Comparison of ENCODE assay signal across 8 cellular contexts in genomic region chr6:89829591-89830384, GRCh38. TPM values are rescaled to one million over a fixed set of nuclear protein-coding genes. Genes with fewer than 3 reads are reported as not detected.
A peak's percentile ranks its signal among the peaks of the same experiment; 100 is the strongest.
DNase-seq lines count a peak whose midpoint lies in the region; ATAC-seq and TF ChIP-seq lines count a peak whose summit lies in the region.

TSS of gene CASP8AP2 (plus strand) at chr6:89829880.

- peak within 1 kb of the TSS; percentile 86 to 98 (median 97) for H3K4me3 ChIP-seq in right lobe of liver

- H3K27me3 ChIP-seq in right lobe of liver: no peaks in the 10 kb centered on the region

- TF ChIP-seq CTCF in C4-2B (conservative IDR thresholded peaks at IDR 0.05) (no peak), right lobe of liver (IDR thresholded peaks at IDR 0.05) (no peak)

- no peaks in the 10 kb centered on the region for H3K9me3 ChIP-seq in right lobe of liver

- H3K27ac ChIP-seq in C4-2B: peak within 1 kb of the TSS; percentile 72
- peak within 1 kb of the TSS; percentile 74 to 79 (median 75) for H3K27ac ChIP-seq in right lobe of liver

- no peaks in the 10 kb centered on the region for H3K36me3 ChIP-seq in right lobe of liver

- intact Hi-C loops in right lobe of liver (cut with DNase I): no loop called here

- peak; percentile 49 for TF ChIP-seq POLR2A in right lobe of liver (IDR thresholded peaks at IDR 0.05)

- peak; percentile 100 for DNase-seq in NCI-H774 (lab: John Stamatoyannopoulos, UW)
- DNase-seq in activated CD4-positive, alpha-beta T cell treated with anti-CD3 and anti-CD28 coated beads, Interleukin-2, amount 50 U/mL, for 4 hours: peak; percentile 95
- peak; percentile 95 to 99 for DNase-seq in dermis microvascular lymphatic vessel endothelial cell (ENCODE audit: low read depth in 2 of 2)
- DNase-seq in right lobe of liver: peak; percentile 93 to 96 (median 95)
- DNase-seq in stimulated activated CD4-positive, alpha-beta T cell treated with anti-CD3 and anti-CD28 coated beads, Interleukin-4, amount 100 ng/mL, for 4 hours: peak; percentile 85 to 92

- WGBS in right lobe of liver (ENCODE audit: insufficient coverage, low coverage, low lambda C conversion rate, missing lambda C conversion rate): 0% methylated on average over 28 of the region's 44 CpGs

- H3K4me1 ChIP-seq in right lobe of liver: peaks cover 0 to 6% (median 0%) of the 10 kb centered on the region in 4 donors

- peak; percentile 98 for ATAC-seq in GM19395 (IDR thresholded peaks at IDR 0.05; ENCODE audit: unreplicated experiment)
- ATAC-seq in HG03565 (IDR thresholded peaks at IDR 0.05; ENCODE audit: unreplicated experiment): peak; percentile 98
- peak; percentile 97 to 99 (median 98) for ATAC-seq in right lobe of liver

RNA-seq across cellular contexts. Expression of gene CASP8AP2, which starts in this region (rescaled TPM):
- total RNA-seq in dermis microvascular lymphatic vessel endothelial cell: 8.7 and 10.0 TPM in 2 replicates
- total RNA-seq in right lobe of liver: 1 to 10 TPM; 3.9 to 6.2 (median 5.0) TPM

Comparison
In these comparisons a context has a peak if more than half of its experiments do, and no peak if none do; other contexts are left out.
1. Peak in every context shown above with its lines: DNase-seq, ATAC-seq, H3K4me3 ChIP-seq and H3K27ac ChIP-seq.